ENCODE assay signal across 28 cellular contexts in the genomic region with DNA sequence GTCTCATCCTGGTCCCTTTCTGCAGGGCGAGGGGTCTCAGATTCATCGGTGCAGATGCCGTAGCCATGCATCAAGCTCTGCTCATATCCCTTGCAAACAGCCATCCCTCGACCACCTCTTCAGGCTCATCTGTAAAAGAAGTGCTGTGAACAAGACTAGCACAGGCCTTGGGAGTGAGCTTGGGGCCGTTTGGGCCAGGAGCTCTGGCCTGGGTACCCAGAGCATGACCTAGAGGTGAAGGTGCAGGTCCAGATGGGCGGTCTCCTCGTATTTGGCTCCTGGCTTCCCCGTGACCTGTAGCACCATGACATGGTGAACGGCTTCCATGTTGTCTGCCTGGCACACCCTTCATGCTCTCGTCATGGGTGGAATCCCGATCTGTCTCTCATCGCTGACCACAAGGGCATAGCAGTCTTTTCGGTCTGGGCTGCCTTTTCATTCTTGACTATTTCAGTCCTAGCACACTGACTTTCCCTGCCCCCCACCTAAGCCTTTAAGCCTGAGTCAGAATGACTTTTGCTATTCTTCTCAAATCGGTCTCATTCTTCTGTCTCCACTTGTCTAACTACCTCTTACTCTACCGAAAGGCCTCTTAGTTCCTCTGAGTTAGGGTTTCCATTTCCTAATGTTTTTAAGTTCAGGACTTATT.
"Had no signal": no experiment of that assay in that cellular context is flagged by ENCODE, and none has a peak within 500 bp of the region (broad histone marks: within the 10 kb centered on the region; RNA-seq: fewer than 3 reads in every experiment).

No MANE protein-coding gene starts in this region.

- H3K27me3 ChIP-seq: colonic mucosa, hepatocyte, ovary, right lobe of liver, thyroid gland, vagina had no signal

- H3K36me3 ChIP-seq: colonic mucosa, esophagus muscularis mucosa, gastroesophageal sphincter, heart left ventricle, left lung, ovary, right lobe of liver, stomach, thyroid gland, vagina had no signal

- H3K4me1 Mint-ChIP-seq: naive thymus-derived CD8-positive, alpha-beta T cell; stimulated activated effector memory CD8-positive, alpha-beta T cell treated with anti-CD3 and anti-CD28 coated beads, Interleukin-12 subunit alpha, Interleukin-12 subunit beta, amount 100 ng/mL, for 72 hours had no signal

- H3K36me3 Mint-ChIP-seq: mesothelial cell of epicardium; naive thymus-derived CD8-positive, alpha-beta T cell; stimulated activated effector memory CD8-positive, alpha-beta T cell treated with anti-CD3 and anti-CD28 coated beads, Interleukin-12 subunit alpha, Interleukin-12 subunit beta, amount 100 ng/mL, for 72 hours had no signal

- H3K4me2 ChIP-seq: hepatocyte had no signal

- H3K79me2 ChIP-seq: hepatocyte had no signal

- H3K4me3 ChIP-seq: colonic mucosa, esophagus muscularis mucosa, gastroesophageal sphincter, heart left ventricle, hepatocyte, left lung, mucosa of descending colon, ovary, right lobe of liver, stomach, thyroid gland, vagina had no signal

- ATAC-seq: foreskin keratinocyte; gastroesophageal sphincter; heart left ventricle; left cardiac atrium; left lung; mucosa of descending colon; naive thymus-derived CD8-positive, alpha-beta T cell; right lobe of liver; stimulated activated effector memory CD8-positive, alpha-beta T cell treated with anti-CD3 and anti-CD28 coated beads, Interleukin-12 subunit alpha, Interleukin-12 subunit beta, amount 100 ng/mL, for 72 hours had no signal

- DNase-seq: colonic mucosa; dermis blood vessel endothelial cell; effector memory CD4-positive, alpha-beta T cell; foreskin keratinocyte; heart left ventricle; left cardiac atrium; left lung; mesenchymal stem cell; mucosa of descending colon; naive thymus-derived CD8-positive, alpha-beta T cell; nephron progenitor cell; occipital lobe; ovary; right lobe of liver; stimulated activated CD4-positive, alpha-beta T cell treated with anti-CD3 and anti-CD28 coated beads, Interleukin-2, amount 100 ng/mL, for 24 hours; stimulated activated CD4-positive, alpha-beta T cell treated with anti-CD3 and anti-CD28 coated beads, Interleukin-4, amount 100 ng/mL, for 24 hours; stimulated activated naive CD4-positive, alpha-beta T cell treated with Interleukin-2 at 50 U/mL for 16 hours; stomach; thyroid gland; trophoblast cell had no signal

- H2AFZ ChIP-seq: hepatocyte had no signal

- H3K4me1 ChIP-seq: colonic mucosa, esophagus muscularis mucosa, foreskin keratinocyte, gastroesophageal sphincter, heart left ventricle, left lung, right lobe of liver, stomach, thyroid gland, vagina had no signal

- H3K9me3 Mint-ChIP-seq: mesothelial cell of epicardium; nephron progenitor cell; stimulated activated effector memory CD8-positive, alpha-beta T cell treated with anti-CD3 and anti-CD28 coated beads, Interleukin-12 subunit alpha, Interleukin-12 subunit beta, amount 100 ng/mL, for 72 hours had no signal

- H3K27ac Mint-ChIP-seq: mesothelial cell of epicardium; naive thymus-derived CD8-positive, alpha-beta T cell; nephron progenitor cell; progenitor cell of endocrine pancreas; stimulated activated effector memory CD8-positive, alpha-beta T cell treated with anti-CD3 and anti-CD28 coated beads, Interleukin-12 subunit alpha, Interleukin-12 subunit beta, amount 100 ng/mL, for 72 hours had no signal

- H3K4me3 Mint-ChIP-seq: mesothelial cell of epicardium; naive thymus-derived CD8-positive, alpha-beta T cell; nephron progenitor cell; stimulated activated effector memory CD8-positive, alpha-beta T cell treated with anti-CD3 and anti-CD28 coated beads, Interleukin-12 subunit alpha, Interleukin-12 subunit beta, amount 100 ng/mL, for 72 hours had no signal

- H3K27ac ChIP-seq: colonic mucosa, esophagus muscularis mucosa, foreskin keratinocyte, gastroesophageal sphincter, heart left ventricle, hepatocyte, left lung, ovary, right lobe of liver, stomach, thyroid gland, vagina had no signal

- FAIRE-seq: endothelial cell of umbilical vein had no signal

- H3K9me3 ChIP-seq: colonic mucosa, esophagus muscularis mucosa, gastroesophageal sphincter, heart left ventricle, left lung, mucosa of descending colon, right lobe of liver, stomach, thyroid gland, vagina had no signal
